Comparison of ENCODE assay signal across 16 cellular contexts in the genomic region with DNA sequence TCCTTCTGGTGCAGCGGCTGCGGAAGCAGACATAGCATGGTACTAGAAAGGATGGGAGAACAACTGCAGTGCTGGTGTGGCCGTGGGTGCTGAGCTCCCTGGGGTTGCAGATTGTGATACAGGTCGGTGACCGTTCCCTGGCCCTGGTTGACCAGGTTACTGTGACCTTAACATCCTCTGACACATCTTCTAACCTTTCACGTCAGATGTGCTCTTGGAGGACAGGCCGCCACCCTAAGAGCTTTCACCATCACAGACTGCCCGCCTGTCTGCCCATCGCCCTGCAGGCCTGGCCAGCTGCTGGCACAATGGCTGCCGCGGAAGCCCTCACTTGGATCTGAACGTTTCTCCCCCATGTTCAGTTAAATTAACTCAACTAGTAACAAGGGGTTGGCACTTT.
DNase-seq lines count a peak whose midpoint lies in the region; ATAC-seq and TF ChIP-seq lines count a peak whose summit lies in the region.
"Had no signal": no experiment of that assay in that cellular context is flagged by ENCODE, and none has a peak within 500 bp of the region (broad histone marks: within the 10 kb centered on the region; RNA-seq: fewer than 3 reads in every experiment).

No MANE protein-coding gene starts in this region.

- intact Hi-C loops in IMR-90 (cut with micrococcal nuclease) (no loop called here), esophagus muscularis mucosa (cut with DNase I) (no loop called here), mucosa of descending colon (cut with DNase I, micrococcal nuclease) (no loop called here), MCF 10A (cut with micrococcal nuclease) (no loop called here)

- H2BK5ac ChIP-seq in IMR-90 (ENCODE audit: low read depth, low read length, poor library complexity, severe bottlenecking) (no peak overlapping the region), trophoblast cell (ENCODE audit: low read depth, low read length, poor library complexity) (no peak overlapping the region)

- TF ChIP-seq EP300 in esophagus muscularis mucosa (IDR thresholded peaks at IDR 0.05) = no peak

- H4K20me1 ChIP-seq in IMR-90 (ENCODE audit: insufficient read depth, low read length) = no peaks in the 10 kb centered on the region

- TF ChIP-seq POLR2A in IMR-90 (IDR thresholded peaks at IDR 0.05; ENCODE audit: low read depth, low read length) (no peak), esophagus muscularis mucosa (IDR thresholded peaks at IDR 0.05; ENCODE audit: low read depth) (no peak)

- H3K27me3 ChIP-seq in IMR-90 (ENCODE audit: control insufficient read depth, insufficient read depth, low read length) = no peaks in the 10 kb centered on the region
- no peaks in the 10 kb centered on the region for H3K27me3 ChIP-seq in esophagus muscularis mucosa
- no peaks in the 10 kb centered on the region for H3K27me3 ChIP-seq in trophoblast cell (ENCODE audit: insufficient read depth, low read length)

- TF ChIP-seq RAD21 in IMR-90 (IDR thresholded peaks at IDR 0.05; ENCODE audit: low read length) = no peak

- H3K9me1 ChIP-seq in IMR-90 (ENCODE audit: insufficient read depth, low read length) = no peaks in the 10 kb centered on the region

- no peak overlapping the region for H2BK15ac ChIP-seq in IMR-90 (ENCODE audit: low read depth, low read length)

- ATAC-seq in IMR-90 (ENCODE audit: low read depth) = no peak
- no peak for ATAC-seq in mucosa of descending colon
- ATAC-seq: GM12878, HCT116 had no signal

- H3K4me2 ChIP-seq in IMR-90 (ENCODE audit: low read depth, low read length) (no peak overlapping the region), trophoblast cell (ENCODE audit: low read length) (no peak overlapping the region)

- TF ChIP-seq CTCF in IMR-90 (conservative IDR thresholded peaks at IDR 0.05; ENCODE audit: low read depth, low read length) (no peak), esophagus muscularis mucosa (IDR thresholded peaks at IDR 0.05) (no peak), mucosa of descending colon (IDR thresholded peaks at IDR 0.05) (no peak), MCF 10A (IDR thresholded peaks at IDR 0.05; ENCODE audit: unreplicated experiment) (no peak)

- H3K18ac ChIP-seq in IMR-90 (ENCODE audit: low read depth, low read length) = no peak overlapping the region
- H3K18ac ChIP-seq in trophoblast cell (ENCODE audit: low read length) = no peak overlapping the region

- H3K36me3 Mint-ChIP-seq in MCF 10A (ENCODE audit: insufficient read depth, unreplicated experiment) = no peaks in the 10 kb centered on the region
- H3K36me3 Mint-ChIP-seq: CD4-positive, alpha-beta memory T cell had no signal

- H3K4me3 Mint-ChIP-seq in MCF 10A (ENCODE audit: unreplicated experiment) = no peak overlapping the region
- H3K4me3 Mint-ChIP-seq: CD4-positive, alpha-beta memory T cell; H9 had no signal

- CTCF ChIA-PET in IMR-90 (lab: Yijun Ruan, JAX) (no interaction called here), MCF 10A (lab: Yijun Ruan, JAX) (no interaction called here)

- dilution Hi-C loops in IMR-90 (cut with HindIII; ENCODE audit: low sequenced_read_pairs, unreplicated experiment) = no loop called here

- H4K12ac ChIP-seq in trophoblast cell (ENCODE audit: low read depth, low read length) = no peak overlapping the region

- H3K9me3 ChIP-seq in IMR-90 (ENCODE audit: control insufficient read depth, insufficient read depth, low read length) = peaks cover 20% of the 10 kb centered on the region
- no peaks in the 10 kb centered on the region for H3K9me3 ChIP-seq in esophagus muscularis mucosa
- peaks cover 5% of the 10 kb centered on the region for H3K9me3 ChIP-seq in trophoblast cell (ENCODE audit: insufficient read depth, low read depth, low read length)
- peaks cover 9% of the 10 kb centered on the region for H3K9me3 ChIP-seq in mucosa of descending colon

- H3K9ac ChIP-seq in IMR-90 (ENCODE audit: low read depth, low read length) (no peak overlapping the region), trophoblast cell (ENCODE audit: low read length) (no peak overlapping the region)
- H3K9ac ChIP-seq: GM23248 had no signal

- no peak overlapping the region for H3K14ac ChIP-seq in IMR-90 (replicated peaks; ENCODE audit: low read depth, low read length)
- H3K14ac ChIP-seq in trophoblast cell (ENCODE audit: low read length) = no peak overlapping the region

- H3K27ac ChIP-seq in IMR-90 (ENCODE audit: insufficient read depth, low read length) (no peak overlapping the region), esophagus muscularis mucosa (replicated peaks in 1 of 4) (no peak overlapping the region), trophoblast cell (ENCODE audit: low read depth, low read length) (no peak overlapping the region)
- H3K27ac ChIP-seq: GM23248 had no signal

- H3K27ac Mint-ChIP-seq in MCF 10A (ENCODE audit: low read depth, unreplicated experiment) = no peak overlapping the region
- H3K27ac Mint-ChIP-seq: CD4-positive, alpha-beta memory T cell; H9 had no signal

- H2AK5ac ChIP-seq in IMR-90 (ENCODE audit: low read depth, low read length) (no peak overlapping the region), trophoblast cell (ENCODE audit: low read length) (no peak overlapping the region)

- POLR2A ChIA-PET in IMR-90 (lab: Charles Lee; ENCODE audit: unreplicated experiment) = no interaction called here
- POLR2A ChIA-PET in MCF 10A (lab: Yijun Ruan, JAX) = no interaction called here

- H3K79me1 ChIP-seq in IMR-90 (ENCODE audit: low read depth in 1 of 2, low read length in 2 of 2) = no peaks in the 10 kb centered on the region
- no peaks in the 10 kb centered on the region for H3K79me1 ChIP-seq in trophoblast cell (ENCODE audit: low read length)

- no peaks in the 10 kb centered on the region for H3K79me2 ChIP-seq in trophoblast cell (ENCODE audit: control insufficient read depth, insufficient read depth, low read length, poor library complexity)

- no peak overlapping the region for H2BK12ac ChIP-seq in trophoblast cell (ENCODE audit: low read length)

- H3K23ac ChIP-seq in IMR-90 (ENCODE audit: low read depth, low read length) = no peak overlapping the region
- H3K23ac ChIP-seq in trophoblast cell (ENCODE audit: low read length) = no peak overlapping the region

- in situ Hi-C loops in IMR-90 (cut with MboI; ENCODE audit: low sequenced_read_pairs) = no loop called here

- H3K56ac ChIP-seq in IMR-90 (ENCODE audit: extremely low read depth, insufficient read depth, low read length) = no peak overlapping the region

- H3K36me3 ChIP-seq in IMR-90 (ENCODE audit: control insufficient read depth, insufficient read depth, low read length) (no peaks in the 10 kb centered on the region), esophagus muscularis mucosa (no peaks in the 10 kb centered on the region), trophoblast cell (ENCODE audit: control insufficient read depth in 1 of 2, insufficient read depth in 2 of 2, low read length in 2 of 2) (no peaks in the 10 kb centered on the region), mucosa of descending colon (ENCODE audit: low read depth) (no peaks in the 10 kb centered on the region)

- no peak overlapping the region for H4K91ac ChIP-seq in IMR-90 (ENCODE audit: insufficient read depth, low read depth, low read length)
- no peak overlapping the region for H4K91ac ChIP-seq in trophoblast cell (ENCODE audit: low read depth, low read length)

- H3K9me3 Mint-ChIP-seq in MCF 10A (ENCODE audit: unreplicated experiment) = no peaks in the 10 kb centered on the region

- peak overlapping the region; percentile 34 for H2AK9ac ChIP-seq in IMR-90 (replicated peaks; ENCODE audit: low read depth, low read length, poor library complexity)

- BruUV-seq in IMR-90 (replicated peaks; lab: Mats Ljungman, UMichigan) = no TSS peak
- no TSS peak for BruUV-seq in MCF 10A (replicated peaks; lab: Mats Ljungman, UMichigan)

- H3K4ac ChIP-seq in IMR-90 (ENCODE audit: low read depth, low read length) = no peak overlapping the region
- no peak overlapping the region for H3K4ac ChIP-seq in trophoblast cell (ENCODE audit: low read depth, low read length)

- H4K8ac ChIP-seq in IMR-90 (ENCODE audit: low read depth in 2 of 2, low read length in 2 of 2) = no peak overlapping the region
- no peak overlapping the region for H4K8ac ChIP-seq in trophoblast cell (ENCODE audit: low read depth, low read length)

- H3K4me1 Mint-ChIP-seq in MCF 10A (ENCODE audit: insufficient read depth, unreplicated experiment) = no peaks in the 10 kb centered on the region
- H3K4me1 Mint-ChIP-seq: CD4-positive, alpha-beta memory T cell had no signal

- H2BK120ac ChIP-seq in IMR-90 (ENCODE audit: low read depth, low read length) (no peak overlapping the region), trophoblast cell (ENCODE audit: insufficient read depth, low read length, poor library complexity) (no peak overlapping the region)

- H3K4me1 ChIP-seq in IMR-90 (ENCODE audit: control insufficient read depth, insufficient read depth, low read length) (no peaks in the 10 kb centered on the region), esophagus muscularis mucosa (peaks cover 0 to 25% (median 16%) of the 10 kb centered on the region in 4 donors), trophoblast cell (ENCODE audit: control insufficient read depth in 1 of 2, insufficient read depth in 2 of 2, low read length in 2 of 2) (peaks cover 6 to 9% of the 10 kb centered on the region in 2 experiments), mucosa of descending colon (ENCODE audit: low read depth) (no peaks in the 10 kb centered on the region)

- peaks cover 66% of the 10 kb centered on the region for H3K27me3 Mint-ChIP-seq in MCF 10A (ENCODE audit: insufficient read depth, unreplicated experiment)

- H2AFZ ChIP-seq in IMR-90 (replicated peaks; ENCODE audit: low read length, poor library complexity) (peak overlapping the region; percentile 26), trophoblast cell (ENCODE audit: insufficient read depth, low read length, poor library complexity) (no peak overlapping the region)
- H2AFZ ChIP-seq: GM23248 had no signal

- no peak overlapping the region for H3K4me3 ChIP-seq in IMR-90 (ENCODE audit: insufficient read depth, low read depth, low read length)
- H3K4me3 ChIP-seq in esophagus muscularis mucosa = no peak overlapping the region
- peak overlapping the region; percentile 2 for H3K4me3 ChIP-seq in trophoblast cell (ENCODE audit: low read depth, low read length)
- H3K4me3 ChIP-seq in mucosa of descending colon = no peak overlapping the region
- H3K4me3 ChIP-seq: GM12878, GM23248 had no signal

- DNase-seq in IMR-90 (no peak), esophagus muscularis mucosa (ENCODE audit: extremely low spot score) (peak; percentile 50), trophoblast cell (no peak), mucosa of descending colon (no peak), NOMO-1 treated with DMSO at 0.1 percent for 48 hours (lab: John Stamatoyannopoulos, UW; ENCODE audit: unreplicated experiment) (no peak), MCF 10A (ENCODE audit: unreplicated experiment) (no peak)
- DNase-seq: C1 segment of cervical spinal cord; CD4-positive, alpha-beta memory T cell; DMS 273 treated with DMSO at 0.1 percent for 48 hours; DMS79; EL; GDM1; GM23248 had no signal

- WGBS in IMR-90 (ENCODE audit: extremely low coverage in 2 of 2, insufficient read length in 1 of 2), 2 experiments = no CpG with 5 or more reads among the region's 12 CpGs
- 90% methylated on average over 12 of the region's 12 CpGs for WGBS in esophagus muscularis mucosa
- WGBS in trophoblast cell (ENCODE audit: extremely low coverage, insufficient coverage, insufficient read length) = no CpG with 5 or more reads among the region's 12 CpGs

- no peak overlapping the region for H4K5ac ChIP-seq in IMR-90 (ENCODE audit: low read depth, low read length)

- no peak overlapping the region for H2BK20ac ChIP-seq in IMR-90 (ENCODE audit: low read depth, low read length)
